In the genomic region with DNA sequence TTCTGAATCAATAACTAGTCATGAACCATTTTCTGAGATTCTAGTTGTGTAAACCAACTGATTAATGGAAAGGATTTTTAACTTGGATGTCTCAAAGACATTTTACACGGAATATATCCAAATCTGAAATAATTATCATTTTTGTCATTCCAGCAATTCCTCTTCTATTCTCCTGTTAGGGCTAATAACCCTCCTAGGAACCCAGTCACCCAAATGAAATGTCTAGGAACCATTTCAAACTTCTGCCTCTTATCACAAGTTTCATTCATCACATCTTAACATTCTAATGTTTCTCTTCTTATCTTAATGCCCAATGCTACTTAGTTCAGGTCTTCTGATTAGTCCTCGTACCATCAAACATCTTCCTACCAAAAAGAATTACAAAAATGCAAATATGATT, we compare ENCODE assay signal across 1 cellular context.
TF ChIP-seq lines count a peak whose summit lies in the region.

No MANE protein-coding gene starts in this region.

TF ChIP-seq in SK-N-SH, 30 proteins besides CTCF, POLR2A, EP300 and RAD21 (continued from another document):
- TF ChIP-seq, protein P1, sequence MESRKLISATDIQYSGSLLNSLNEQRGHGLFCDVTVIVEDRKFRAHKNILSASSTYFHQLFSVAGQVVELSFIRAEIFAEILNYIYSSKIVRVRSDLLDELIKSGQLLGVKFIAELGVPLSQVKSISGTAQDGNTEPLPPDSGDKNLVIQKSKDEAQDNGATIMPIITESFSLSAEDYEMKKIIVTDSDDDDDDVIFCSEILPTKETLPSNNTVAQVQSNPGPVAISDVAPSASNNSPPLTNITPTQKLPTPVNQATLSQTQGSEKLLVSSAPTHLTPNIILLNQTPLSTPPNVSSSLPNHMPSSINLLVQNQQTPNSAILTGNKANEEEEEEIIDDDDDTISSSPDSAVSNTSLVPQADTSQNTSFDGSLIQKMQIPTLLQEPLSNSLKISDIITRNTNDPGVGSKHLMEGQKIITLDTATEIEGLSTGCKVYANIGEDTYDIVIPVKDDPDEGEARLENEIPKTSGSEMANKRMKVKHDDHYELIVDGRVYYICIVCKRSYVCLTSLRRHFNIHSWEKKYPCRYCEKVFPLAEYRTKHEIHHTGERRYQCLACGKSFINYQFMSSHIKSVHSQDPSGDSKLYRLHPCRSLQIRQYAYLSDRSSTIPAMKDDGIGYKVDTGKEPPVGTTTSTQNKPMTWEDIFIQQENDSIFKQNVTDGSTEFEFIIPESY (IDR thresholded peaks at IDR 0.05; ENCODE audit: borderline replicate concordance, low read depth), result no peak
